In genomic region chr10:113859261-113859660, GRCh38 we compare ENCODE assay signal across 15 cellular contexts. TPM values are rescaled to one million over a fixed set of nuclear protein-coding genes. Genes with fewer than 3 reads are reported as not detected.
DNase-seq lines count a peak whose midpoint lies in the region; ATAC-seq and TF ChIP-seq lines count a peak whose summit lies in the region.
"Had no signal": no experiment of that assay in that cellular context is flagged by ENCODE, and none has a peak within 500 bp of the region (broad histone marks: within the 10 kb centered on the region; RNA-seq: fewer than 3 reads in every experiment).

No MANE protein-coding gene starts in this region.

- H3K4me3 Mint-ChIP-seq in stimulated activated memory B cell treated with anti-CD40 and anti-IgM and Interleukin-4, amounts not matched to agents 10 μg/mL and 1 μg/mL and 100 μg/mL, for 72 hours, result no peak overlapping the region
- H3K4me3 Mint-ChIP-seq: activated CD4-positive, alpha-beta T cell treated with anti-CD3 and anti-CD28 coated beads, Interleukin-2, amount 10 ng/mL, durations not matched to agents 7 days and 5 days; central memory CD8-positive, alpha-beta T cell had no signal

- peaks cover 43% of the 10 kb centered on the region for H3K36me3 Mint-ChIP-seq in stimulated activated memory B cell treated with anti-CD40 and anti-IgM and Interleukin-4, amounts not matched to agents 10 μg/mL and 1 μg/mL and 100 μg/mL, for 72 hours

- no peak for DNase-seq in right atrium auricular region (ENCODE audit: low spot score)
- DNase-seq in right cardiac atrium, result no peak
- no peak for DNase-seq in NCI-H510A treated with DMSO at 0.1 percent for 48 hours (lab: John Stamatoyannopoulos, UW)
- no peak for DNase-seq in amygdala (lab: John Stamatoyannopoulos, UW)
- DNase-seq in islet precursor cell, result no peak
- DNase-seq: activated CD4-positive, alpha-beta T cell treated with anti-CD3 and anti-CD28 coated beads, Interleukin-2, amount 10 ng/mL, durations not matched to agents 7 days and 5 days; activated naive CD4-positive, alpha-beta T cell treated with Interleukin-2 at 50 U/mL for 16 hours; mucosa of descending colon; NCI-H510A; thyroid gland had no signal

- H3K36me3 ChIP-seq in right atrium auricular region, result peaks cover 15% of the 10 kb centered on the region

- H3K27me3 ChIP-seq in right atrium auricular region (no peaks in the 10 kb centered on the region), right cardiac atrium (ENCODE audit: control insufficient read depth, insufficient read depth) (no peaks in the 10 kb centered on the region)
- H3K27me3 ChIP-seq: esophagus muscularis mucosa, thyroid gland had no signal

- peaks cover 48% of the 10 kb centered on the region for H3K4me1 Mint-ChIP-seq in stimulated activated memory B cell treated with anti-CD40 and anti-IgM and Interleukin-4, amounts not matched to agents 10 μg/mL and 1 μg/mL and 100 μg/mL, for 72 hours

- 76% methylated on average over 2 of the region's 2 CpGs for WGBS in right cardiac atrium

- H3K4me1 ChIP-seq in right atrium auricular region, result peaks cover 0 to 16% of the 10 kb centered on the region in 2 donors
- H3K4me1 ChIP-seq in right cardiac atrium (ENCODE audit: control insufficient read depth, insufficient read depth, low read length), result peaks cover 2% of the 10 kb centered on the region

- no peaks in the 10 kb centered on the region for H3K27me3 Mint-ChIP-seq in stimulated activated memory B cell treated with anti-CD40 and anti-IgM and Interleukin-4, amounts not matched to agents 10 μg/mL and 1 μg/mL and 100 μg/mL, for 72 hours
- H3K27me3 Mint-ChIP-seq: activated CD4-positive, alpha-beta T cell treated with anti-CD3 and anti-CD28 coated beads, Interleukin-2, amount 10 ng/mL, durations not matched to agents 7 days and 5 days; central memory CD8-positive, alpha-beta T cell had no signal

- H3K9me3 Mint-ChIP-seq in stimulated activated memory B cell treated with anti-CD40 and anti-IgM and Interleukin-4, amounts not matched to agents 10 μg/mL and 1 μg/mL and 100 μg/mL, for 72 hours, result peaks cover 3% of the 10 kb centered on the region

- intact Hi-C loops in right cardiac atrium (cut with DNase I), result loop anchor here in 1 of 4 donors (10.0 kb wide), 1 partner anchor 186 kb away; the partner anchor contains the start of gene ADRB1

- H3K4me3 ChIP-seq in right atrium auricular region (no peak overlapping the region), right cardiac atrium (ENCODE audit: low read length) (no peak overlapping the region)
- H3K4me3 ChIP-seq: esophagus muscularis mucosa, mucosa of descending colon, thyroid gland had no signal

- ATAC-seq in right cardiac atrium (no peak), GM21723 (IDR thresholded peaks at IDR 0.05; ENCODE audit: unreplicated experiment) (peak; percentile 48), HG03342 (IDR thresholded peaks at IDR 0.05; ENCODE audit: unreplicated experiment) (peak; percentile 48)
- ATAC-seq in stimulated activated memory B cell treated with anti-CD40 and anti-IgM and Interleukin-4, amounts not matched to agents 10 μg/mL and 1 μg/mL and 100 μg/mL, for 72 hours, result no peak
- ATAC-seq: mucosa of descending colon had no signal

- peaks cover 0 to 6% of the 10 kb centered on the region in 2 donors for H3K9me3 ChIP-seq in right atrium auricular region
- no peaks in the 10 kb centered on the region for H3K9me3 ChIP-seq in right cardiac atrium (ENCODE audit: control insufficient read depth, low read length)
- H3K9me3 ChIP-seq: esophagus muscularis mucosa, mucosa of descending colon, thyroid gland had no signal

- TF ChIP-seq CTCF in right atrium auricular region (IDR thresholded peaks at IDR 0.05), result no peak

- H3K27ac Mint-ChIP-seq in stimulated activated memory B cell treated with anti-CD40 and anti-IgM and Interleukin-4, amounts not matched to agents 10 μg/mL and 1 μg/mL and 100 μg/mL, for 72 hours, result peak overlapping the region; percentile 15
- H3K27ac Mint-ChIP-seq: activated CD4-positive, alpha-beta T cell treated with anti-CD3 and anti-CD28 coated beads, Interleukin-2, amount 10 ng/mL, durations not matched to agents 7 days and 5 days had no signal

- H3K27ac ChIP-seq in right atrium auricular region (peak overlapping the region; percentile 9 to 95), right cardiac atrium (ENCODE audit: low read length) (no peak overlapping the region)
- H3K27ac ChIP-seq: esophagus muscularis mucosa, thyroid gland had no signal

RNA-seq across cellular contexts. Expression of gene NHLRC2, which starts 4.8 kb away (rescaled TPM):
- 10 to 100 TPM; 38.6 to 74.8 TPM for total RNA-seq in right atrium auricular region
- 10 to 100 TPM; 62.3 to 79.8 (median 69.9) TPM for total RNA-seq in right cardiac atrium
- polyA plus RNA-seq in right cardiac atrium, result 14.9 TPM

RNA-seq across cellular contexts. Expression of gene DCLRE1A, which starts 5.4 kb away (rescaled TPM):
- total RNA-seq in right atrium auricular region (1 to 10 TPM; 4.9 to 7.4 TPM), right cardiac atrium (1 to 10 TPM; 5.0 to 7.3 (median 6.6) TPM)
- polyA plus RNA-seq in right cardiac atrium, result 4.5 TPM

Comparison
In these comparisons a context has a peak if more than half of its experiments do, and no peak if none do; other contexts are left out.
1. ATAC-seq: peak in GM21723 (single experiment) and HG03342 (single experiment); none in right cardiac atrium (0 of 2) and stimulated activated memory B cell treated with anti-CD40 and anti-IgM and Interleukin-4, amounts not matched to agents 10 μg/mL and 1 μg/mL and 100 μg/mL, for 72 hours (single experiment).